In the genomic region with DNA sequence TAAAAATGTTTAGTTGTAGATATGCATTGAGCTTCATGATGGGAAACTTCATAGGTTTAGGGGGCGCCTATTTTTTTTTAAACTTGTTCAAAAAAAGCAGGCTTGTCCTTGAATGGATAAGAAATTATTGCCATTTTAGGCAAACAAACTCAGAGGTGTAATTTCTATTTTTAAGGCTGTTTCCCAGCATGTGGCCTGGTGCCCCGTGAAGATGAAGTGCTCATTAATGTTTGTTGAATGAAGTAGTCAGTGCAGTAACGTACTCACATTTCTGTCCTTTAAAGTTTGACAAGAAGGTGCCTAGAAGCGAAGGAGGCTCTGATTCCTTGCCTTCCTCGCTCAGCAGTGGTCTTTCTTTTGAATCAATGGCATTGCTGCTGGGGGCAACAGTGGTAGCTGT, we compare ENCODE assay signal across 17 cellular contexts. TPM values are rescaled to one million over a fixed set of nuclear protein-coding genes. Genes with fewer than 3 reads are reported as not detected.
DNase-seq lines count a peak whose midpoint lies in the region; ATAC-seq and TF ChIP-seq lines count a peak whose summit lies in the region.
"Had no signal": no experiment of that assay in that cellular context is flagged by ENCODE, and none has a peak within 500 bp of the region (broad histone marks: within the 10 kb centered on the region; RNA-seq: fewer than 3 reads in every experiment).

No MANE protein-coding gene starts in this region.

- intact Hi-C loops in posterior vena cava (cut with DNase I) (no loop called here), left cardiac atrium (cut with DNase I) (no loop called here)

- H3K9me3 Mint-ChIP-seq in endodermal cell, result peaks cover 34% of the 10 kb centered on the region

- peak overlapping the region; percentile 43; the same call in 1 of the 2 replicates for H3K27ac ChIP-seq in ACC112 (ENCODE audit: low read depth, low read length)
- H3K27ac ChIP-seq in VCaP, result peak overlapping the region; percentile 23
- H3K27ac ChIP-seq in epithelial cell of prostate, result peak overlapping the region; percentile 53
- H3K27ac ChIP-seq in endodermal cell (ENCODE audit: low read depth, low read length), result no peak overlapping the region
- H3K27ac ChIP-seq: A549, SJSA1 had no signal

- H3K27me3 ChIP-seq in ACC112 (ENCODE audit: insufficient read depth, low read length), result no peaks in the 10 kb centered on the region
- H3K27me3 ChIP-seq in endodermal cell (ENCODE audit: control insufficient read depth, insufficient read depth, low read length, poor library complexity, severe bottlenecking), result no peaks in the 10 kb centered on the region
- H3K27me3 ChIP-seq: SJSA1 had no signal

- ATAC-seq in GM21515 (IDR thresholded peaks at IDR 0.05; ENCODE audit: unreplicated experiment) (no peak), left cardiac atrium (no peak)
- ATAC-seq: A549 had no signal

- peaks cover 42% of the 10 kb centered on the region for H3K9me3 ChIP-seq in endodermal cell (ENCODE audit: control insufficient read depth, low read length)

- no peaks in the 10 kb centered on the region for H3K27me3 Mint-ChIP-seq in endodermal cell (ENCODE audit: insufficient read depth)

- peaks cover 9% of the 10 kb centered on the region for H3K36me3 Mint-ChIP-seq in endodermal cell (ENCODE audit: low read depth)
- H3K36me3 Mint-ChIP-seq: IgD-negative memory B cell had no signal

- H2AFZ ChIP-seq in ACC112 (ENCODE audit: low read length, unreplicated experiment), result no peak overlapping the region

- H3K27ac Mint-ChIP-seq in endodermal cell, result no peak overlapping the region
- H3K27ac Mint-ChIP-seq: CD14-positive monocyte, IgD-negative memory B cell had no signal

- no peak overlapping the region for H3K9ac ChIP-seq in endodermal cell (ENCODE audit: extremely low read depth, low read length, poor library complexity, severe bottlenecking)

- H3K4me1 ChIP-seq in ACC112 (ENCODE audit: control insufficient read depth, insufficient read depth, low read length, unreplicated experiment) (peaks cover 28% of the 10 kb centered on the region), endodermal cell (ENCODE audit: control insufficient read depth, insufficient read depth, low read length) (peaks cover 2% of the 10 kb centered on the region)
- H3K4me1 ChIP-seq: A549 had no signal

- H3K4me3 Mint-ChIP-seq in endodermal cell, result no peak overlapping the region
- H3K4me3 Mint-ChIP-seq: CD14-positive monocyte had no signal

- no peaks in the 10 kb centered on the region for H3K4me1 Mint-ChIP-seq in endodermal cell
- H3K4me1 Mint-ChIP-seq: CD14-positive monocyte, IgD-negative memory B cell had no signal

- peaks cover 11% of the 10 kb centered on the region for H3K79me2 ChIP-seq in ACC112 (ENCODE audit: control insufficient read depth, insufficient read depth, low read length, unreplicated experiment)

- peaks cover 7% of the 10 kb centered on the region; the same call in 1 of the 2 replicates for H3K36me3 ChIP-seq in ACC112 (ENCODE audit: insufficient read depth, low read length)
- no peaks in the 10 kb centered on the region for H3K36me3 ChIP-seq in endodermal cell (ENCODE audit: control insufficient read depth, insufficient read depth, low read length)
- H3K36me3 ChIP-seq: SJSA1 had no signal

- WGBS in endodermal cell (ENCODE audit: insufficient coverage in 1 of 2, insufficient read length in 1 of 2), 2 experiments, result 87% methylated on average over 2 to 5 of the region's 5 CpGs

- H3K4me3 ChIP-seq in ACC112 (ENCODE audit: low read depth, low read length) (no peak overlapping the region), endodermal cell (ENCODE audit: low read length) (no peak overlapping the region)
- H3K4me3 ChIP-seq: A549, SJSA1 had no signal

- DNase-seq in epithelial cell of prostate (ENCODE audit: low read depth, low spot score) (no peak), posterior vena cava (ENCODE audit: low spot score) (peak; percentile 5), left cardiac atrium (no peak), endodermal cell (no peak)
- DNase-seq: AML-193, COR-L47, DMS53, NCI-H1105, NCI-H1694, NCI-H446 had no signal

- TF ChIP-seq CTCF in VCaP (conservative IDR thresholded peaks at IDR 0.05) (no peak), endodermal cell (conservative IDR thresholded peaks at IDR 0.05) (no peak)

RNA-seq across cellular contexts. Expression of gene ZNF618, which starts 54.3 kb away (rescaled TPM):
- total RNA-seq in posterior vena cava, result 1 to 10 TPM; 7.2 to 9.2 TPM
- 1 to 10 TPM; 4.0 to 4.1 TPM for total RNA-seq in left cardiac atrium
- 10 to 100 TPM; 34.5 to 37.5 TPM for total RNA-seq in endodermal cell
- polyA plus RNA-seq in endodermal cell (2013, experiment 1 of 2), result 37.8 TPM
- 36.2 TPM for polyA plus RNA-seq in endodermal cell (2013, experiment 2 of 2)
